Comparison of ENCODE assay signal across 8 cellular contexts in genomic region chr11:1382831-1383607, GRCh38. TPM values are rescaled to one million over a fixed set of nuclear protein-coding genes. Genes with fewer than 3 reads are reported as not detected.
A peak's percentile ranks its signal among the peaks of the same experiment; 100 is the strongest.
DNase-seq lines count a peak whose midpoint lies in the region; ATAC-seq and TF ChIP-seq lines count a peak whose summit lies in the region.

No MANE protein-coding gene starts in this region.

- H3K4me1 ChIP-seq in PC-9 (replicated peaks; ENCODE audit: insufficient read depth): no peaks in the 10 kb centered on the region

- intact Hi-C loops in PC-9 (cut with micrococcal nuclease; ENCODE audit: unreplicated experiment): no loop called here
- intact Hi-C loops in activated T-helper 1 cell treated with anti-CD3 and anti-CD28 coated beads, Interleukin-12 subunit alpha, Interleukin-12 subunit beta, Interleukin-2, Interleukin-4 antibody, amounts not matched to agents 30 ng/mL and 10 ng/mL and 1 ng/mL, durations not matched to agents 14 hours and 24 hours and 36 hours (cut with micrococcal nuclease): loop anchor here (1.0 to 10.0 kb wide), 3 partner anchors 46 to 688 kb away; partner anchors contain the start of genes DEAF1, TMEM80 and TOLLIP

- H3K27me3 Mint-ChIP-seq in activated T-helper 1 cell treated with anti-CD3 and anti-CD28 coated beads, Interleukin-12 subunit alpha, Interleukin-12 subunit beta, Interleukin-2, Interleukin-4 antibody, amounts not matched to agents 30 ng/mL and 10 ng/mL and 1 ng/mL, durations not matched to agents 14 hours and 24 hours and 36 hours (ENCODE audit: insufficient read depth): peaks cover 31% of the 10 kb centered on the region
- peaks cover 0 to 3% (median 0%) of the 10 kb centered on the region in 5 donors for H3K27me3 Mint-ChIP-seq in naive thymus-derived CD8-positive, alpha-beta T cell

- H3K36me3 Mint-ChIP-seq in activated T-helper 1 cell treated with anti-CD3 and anti-CD28 coated beads, Interleukin-12 subunit alpha, Interleukin-12 subunit beta, Interleukin-2, Interleukin-4 antibody, amounts not matched to agents 30 ng/mL and 10 ng/mL and 1 ng/mL, durations not matched to agents 14 hours and 24 hours and 36 hours (ENCODE audit: low read depth): no peaks in the 10 kb centered on the region
- H3K36me3 Mint-ChIP-seq in naive thymus-derived CD8-positive, alpha-beta T cell: no peaks in the 10 kb centered on the region
- peaks cover 12% of the 10 kb centered on the region for H3K36me3 Mint-ChIP-seq in stimulated activated effector memory CD8-positive, alpha-beta T cell treated with anti-CD3 and anti-CD28 coated beads, Interleukin-12 subunit alpha, Interleukin-12 subunit beta, amount 100 ng/mL, for 72 hours

- H3K36me3 ChIP-seq in PC-9 (ENCODE audit: low read depth): no peaks in the 10 kb centered on the region

- ATAC-seq in GM18907 (IDR thresholded peaks at IDR 0.05; ENCODE audit: unreplicated experiment) (peak; percentile 67), HG03460 (IDR thresholded peaks at IDR 0.05; ENCODE audit: unreplicated experiment) (peak; percentile 58)
- ATAC-seq in naive thymus-derived CD8-positive, alpha-beta T cell: peak; percentile 80 to 83
- peak; percentile 88 for ATAC-seq in stimulated activated effector memory CD8-positive, alpha-beta T cell treated with anti-CD3 and anti-CD28 coated beads, Interleukin-12 subunit alpha, Interleukin-12 subunit beta, amount 100 ng/mL, for 72 hours

- POLR2A ChIA-PET in PC-9 (lab: Charles Lee; ENCODE audit: unreplicated experiment): interaction anchor here (0.6 kb wide), 1 partner anchor 112 kb away, joined by 6 read pairs; no protein-coding TSS in a partner anchor
- POLR2A ChIA-PET in naive thymus-derived CD8-positive, alpha-beta T cell (lab: Charles Lee): interaction anchor here (0.7 to 3.0 kb wide), 4 partner anchors 10 to 120 kb away, joined by 3 to 20 read pairs (median 6); partner anchors contain the start of gene TOLLIP

- CTCF ChIA-PET in PC-9 (lab: Charles Lee): interaction anchor here (0.6 kb wide), 3 partner anchors 191 to 596 kb away, joined by 3 read pairs; no protein-coding TSS in a partner anchor

- peak overlapping the region; percentile 47; the same call in 1 of the 2 replicates for H3K4me2 ChIP-seq in PC-9

- H3K9me2 ChIP-seq in PC-9 (ENCODE audit: insufficient read depth): no peaks in the 10 kb centered on the region

- no peaks in the 10 kb centered on the region for H4K20me1 ChIP-seq in PC-9 (ENCODE audit: insufficient read depth)

- H3K27ac Mint-ChIP-seq in activated T-helper 1 cell treated with anti-CD3 and anti-CD28 coated beads, Interleukin-12 subunit alpha, Interleukin-12 subunit beta, Interleukin-2, Interleukin-4 antibody, amounts not matched to agents 30 ng/mL and 10 ng/mL and 1 ng/mL, durations not matched to agents 14 hours and 24 hours and 36 hours: peak overlapping the region; percentile 73
- peak overlapping the region in 9 of 10 donors; percentile 35 to 96 (median 89) for H3K27ac Mint-ChIP-seq in naive thymus-derived CD8-positive, alpha-beta T cell
- H3K27ac Mint-ChIP-seq in stimulated activated effector memory CD8-positive, alpha-beta T cell treated with anti-CD3 and anti-CD28 coated beads, Interleukin-12 subunit alpha, Interleukin-12 subunit beta, amount 100 ng/mL, for 72 hours: peak overlapping the region; percentile 89

- peaks cover 11% of the 10 kb centered on the region for H3K4me1 Mint-ChIP-seq in activated T-helper 1 cell treated with anti-CD3 and anti-CD28 coated beads, Interleukin-12 subunit alpha, Interleukin-12 subunit beta, Interleukin-2, Interleukin-4 antibody, amounts not matched to agents 30 ng/mL and 10 ng/mL and 1 ng/mL, durations not matched to agents 14 hours and 24 hours and 36 hours (ENCODE audit: low read depth)
- H3K4me1 Mint-ChIP-seq in naive thymus-derived CD8-positive, alpha-beta T cell: peaks cover 7 to 17% (median 11%) of the 10 kb centered on the region in 4 donors
- peaks cover 39% of the 10 kb centered on the region for H3K4me1 Mint-ChIP-seq in stimulated activated effector memory CD8-positive, alpha-beta T cell treated with anti-CD3 and anti-CD28 coated beads, Interleukin-12 subunit alpha, Interleukin-12 subunit beta, amount 100 ng/mL, for 72 hours

- peaks cover 8% of the 10 kb centered on the region; the same call in 1 of the 2 replicates for H3K27me3 ChIP-seq in PC-9 (ENCODE audit: insufficient read depth, low read depth)

- H3K9me3 Mint-ChIP-seq in activated T-helper 1 cell treated with anti-CD3 and anti-CD28 coated beads, Interleukin-12 subunit alpha, Interleukin-12 subunit beta, Interleukin-2, Interleukin-4 antibody, amounts not matched to agents 30 ng/mL and 10 ng/mL and 1 ng/mL, durations not matched to agents 14 hours and 24 hours and 36 hours: no peaks in the 10 kb centered on the region
- H3K9me3 Mint-ChIP-seq in naive thymus-derived CD8-positive, alpha-beta T cell: peaks cover 0 to 8% (median 0%) of the 10 kb centered on the region in 9 donors
- H3K9me3 Mint-ChIP-seq in stimulated activated effector memory CD8-positive, alpha-beta T cell treated with anti-CD3 and anti-CD28 coated beads, Interleukin-12 subunit alpha, Interleukin-12 subunit beta, amount 100 ng/mL, for 72 hours: no peaks in the 10 kb centered on the region

- H3K4me3 Mint-ChIP-seq in activated T-helper 1 cell treated with anti-CD3 and anti-CD28 coated beads, Interleukin-12 subunit alpha, Interleukin-12 subunit beta, Interleukin-2, Interleukin-4 antibody, amounts not matched to agents 30 ng/mL and 10 ng/mL and 1 ng/mL, durations not matched to agents 14 hours and 24 hours and 36 hours: peak overlapping the region; percentile 76
- peak overlapping the region; percentile 69 to 88 (median 80) for H3K4me3 Mint-ChIP-seq in naive thymus-derived CD8-positive, alpha-beta T cell
- H3K4me3 Mint-ChIP-seq in stimulated activated effector memory CD8-positive, alpha-beta T cell treated with anti-CD3 and anti-CD28 coated beads, Interleukin-12 subunit alpha, Interleukin-12 subunit beta, amount 100 ng/mL, for 72 hours: peak overlapping the region; percentile 75

- no peaks in the 10 kb centered on the region for H3K79me2 ChIP-seq in PC-9 (ENCODE audit: low read depth)

- DNase-seq in A172 (ENCODE audit: low spot score): peak; percentile 74
- DNase-seq in PC-9: peak in 1 of 2 experiments; percentile 63
- peak; percentile 55 for DNase-seq in activated T-helper 1 cell treated with anti-CD3 and anti-CD28 coated beads, Interleukin-12 subunit alpha, Interleukin-12 subunit beta, Interleukin-2, Interleukin-4 antibody, amounts not matched to agents 30 ng/mL and 10 ng/mL and 1 ng/mL, durations not matched to agents 14 hours and 24 hours and 36 hours (ENCODE audit: low spot score)
- DNase-seq in fibroblast of peridontal ligament (ENCODE audit: extremely low read depth): peak; percentile 52
- peak; percentile 60 to 87 (median 68) for DNase-seq in naive thymus-derived CD8-positive, alpha-beta T cell
- DNase-seq in stimulated activated effector memory CD8-positive, alpha-beta T cell treated with anti-CD3 and anti-CD28 coated beads, Interleukin-12 subunit alpha, Interleukin-12 subunit beta, amount 100 ng/mL, for 72 hours (ENCODE audit: low spot score in 2 of 2): peak; percentile 62 to 83

- no peaks in the 10 kb centered on the region for H3K9me3 ChIP-seq in PC-9 (ENCODE audit: insufficient read depth, low read depth)

- H3F3A ChIP-seq in PC-9 (ENCODE audit: insufficient read depth, low read depth): no peaks in the 10 kb centered on the region

- H2AFZ ChIP-seq in PC-9: 0 out of 2 replicates have a peak overlapping the region, but pooled peaks have one; percentile 74

- peak overlapping the region; percentile 52 for H3K4me3 ChIP-seq in PC-9

- TF ChIP-seq CTCF in PC-9 (conservative IDR thresholded peaks at IDR 0.05): no peak

- BruUV-seq in PC-9 (replicated peaks; lab: Mats Ljungman, UMichigan): no TSS peak

- H3K27ac ChIP-seq in PC-9: no peak overlapping the region

RNA-seq across cellular contexts. Expression of gene BRSK2, which starts 6.7 kb away (rescaled TPM):
- 8.6 and 13.0 TPM in 2 replicates for total RNA-seq in A172 (2014; rRNA removed; shearing (Covaris generic))
- total RNA-seq in PC-9 (2021): 2.7 and 2.9 TPM in 2 replicates
- 0.36 and 0.47 TPM in 2 replicates for total RNA-seq in activated T-helper 1 cell treated with anti-CD3 and anti-CD28 coated beads, Interleukin-12 subunit alpha, Interleukin-12 subunit beta, Interleukin-2, Interleukin-4 antibody, amounts not matched to agents 30 ng/mL and 10 ng/mL and 1 ng/mL, durations not matched to agents 14 hours and 24 hours and 36 hours
- total RNA-seq in naive thymus-derived CD8-positive, alpha-beta T cell: 1 to 10 TPM in 1 of 2 experiments, under 1 TPM in 1; 0.42 to 1.3 TPM
- not detected for polyA plus RNA-seq in naive thymus-derived CD8-positive, alpha-beta T cell
